Comparison of ENCODE assay signal across 31 cellular contexts in the genomic region with DNA sequence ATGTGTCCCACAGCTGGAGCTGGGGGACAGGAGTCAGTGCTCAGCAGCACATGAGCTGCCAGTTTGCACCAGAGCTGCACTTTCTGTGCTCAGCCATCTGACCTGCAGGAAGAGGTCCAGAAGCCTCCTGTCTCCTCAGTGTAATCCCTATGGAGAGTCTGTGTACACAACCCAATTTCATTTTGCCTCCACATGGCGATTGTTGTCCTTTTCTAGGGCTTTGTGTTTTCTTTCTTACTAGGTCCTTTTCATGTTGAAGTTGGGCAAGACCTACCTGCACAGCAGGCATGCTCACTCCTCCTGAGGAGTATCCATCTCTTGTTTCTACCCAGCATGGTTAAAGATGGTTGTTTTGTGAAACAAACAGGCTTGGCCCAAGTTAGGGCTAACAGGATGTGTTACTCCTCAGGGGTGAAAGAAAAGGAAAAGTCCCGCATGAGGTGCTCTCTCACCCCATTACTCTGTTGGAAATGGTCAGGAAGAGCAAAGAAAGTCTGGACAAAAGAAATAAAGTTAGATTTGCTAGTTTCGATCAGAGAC.
"Had no signal": no experiment of that assay in that cellular context is flagged by ENCODE, and none has a peak within 500 bp of the region (broad histone marks: within the 10 kb centered on the region; RNA-seq: fewer than 3 reads in every experiment).

No MANE protein-coding gene starts in this region.

- H3K9me3 ChIP-seq: ascending aorta, body of pancreas had no signal

- H3K36me3 Mint-ChIP-seq: activated CD4-positive, alpha-beta memory T cell treated with anti-CD3 and anti-CD28 coated beads for 36 hours; activated naive CD4-positive, alpha-beta T cell treated with anti-CD3 and anti-CD28 coated beads, Interleukin-2, amount 50 U/mL, for 72 hours; T-cell had no signal

- H3K4me1 ChIP-seq: ascending aorta, body of pancreas had no signal

- H3K4me1 Mint-ChIP-seq: activated CD4-positive, alpha-beta T cell treated with anti-CD3 and anti-CD28 coated beads, Interleukin-2, amount 10 ng/mL, durations not matched to agents 7 days and 5 days; central memory CD8-positive, alpha-beta T cell; T-cell had no signal

- H3K4me3 Mint-ChIP-seq: activated CD4-positive, alpha-beta memory T cell treated with anti-CD3 and anti-CD28 coated beads for 36 hours; activated CD4-positive, alpha-beta T cell treated with anti-CD3 and anti-CD28 coated beads, Interleukin-2, amount 10 ng/mL, durations not matched to agents 7 days and 5 days; activated naive CD8-positive, alpha-beta T cell treated with anti-CD3 and anti-CD28 coated beads, Interleukin-2, amount 50 U/mL, for 24 hours; activated T-cell treated with anti-CD3 and anti-CD28 coated beads, Interleukin-2, amount 50 U/mL, for 4 hours; central memory CD8-positive, alpha-beta T cell; T-cell had no signal

- H3K27me3 Mint-ChIP-seq: activated naive CD8-positive, alpha-beta T cell treated with anti-CD3 and anti-CD28 coated beads, Interleukin-2, amount 50 U/mL, for 24 hours; T-cell had no signal

- H3K27ac ChIP-seq: ascending aorta, body of pancreas, SK-N-MC had no signal

- ATAC-seq: activated naive CD4-positive, alpha-beta T cell treated with anti-CD3 and anti-CD28 coated beads, Interleukin-2, amount 50 U/mL, for 72 hours; activated naive CD8-positive, alpha-beta T cell treated with anti-CD3 and anti-CD28 coated beads, Interleukin-2, amount 50 U/mL, for 24 hours; activated T-cell treated with anti-CD3 and anti-CD28 coated beads, Interleukin-2, amount 50 U/mL, for 4 hours; body of pancreas; Panc1; Right ventricle myocardium inferior; T-cell had no signal

- H3K27ac Mint-ChIP-seq: activated CD4-positive, alpha-beta memory T cell treated with anti-CD3 and anti-CD28 coated beads for 36 hours; activated CD4-positive, alpha-beta T cell treated with anti-CD3 and anti-CD28 coated beads, Interleukin-2, amount 10 ng/mL, durations not matched to agents 7 days and 5 days; activated naive CD4-positive, alpha-beta T cell treated with anti-CD3 and anti-CD28 coated beads, Interleukin-2, amount 50 U/mL, for 72 hours; activated naive CD8-positive, alpha-beta T cell treated with anti-CD3 and anti-CD28 coated beads, Interleukin-2, amount 50 U/mL, for 24 hours; T-cell had no signal

- DNase-seq: activated CD4-positive, alpha-beta memory T cell treated with anti-CD3 and anti-CD28 coated beads for 36 hours; activated CD4-positive, alpha-beta T cell treated with anti-CD3 and anti-CD28 coated beads, Interleukin-2, amount 10 ng/mL, durations not matched to agents 7 days and 5 days; activated CD4-positive, CD25-positive, alpha-beta regulatory T cell; activated CD8-positive, alpha-beta memory T cell treated with anti-CD3 and anti-CD28 coated beads for 24 hours; activated effector memory CD4-positive, alpha-beta T cell treated with anti-CD3 and anti-CD28 coated beads, Interleukin-2, amount 50 U/mL, for 16 hours; activated naive CD4-positive, alpha-beta T cell treated with Interleukin-2 at 50 U/mL for 16 hours; activated naive CD8-positive, alpha-beta T cell treated with anti-CD3 and anti-CD28 coated beads, Interleukin-2, amount 50 U/mL, for 24 hours; activated T-cell treated with anti-CD3 and anti-CD28 coated beads, Interleukin-2, amount 50 U/mL, for 4 hours; amniotic stem cell; body of pancreas; Karpas-422; NCI-H1105 treated with DMSO at 0.1 percent for 48 hours; NCI-H1436 treated with DMSO at 0.1 percent for 48 hours; NCI-H187 treated with DMSO at 0.1 percent for 48 hours; NCI-H2107; NCI-H2171 treated with DMSO at 0.1 percent for 48 hours; NCI-H226; NCI-H510A treated with DMSO at 0.1 percent for 48 hours; NCI-H69; NK-92 treated with Interleukin-12 subunit alpha and Interleukin-12 subunit beta, amount 100 ng/mL, for 24 hours; OCI-M1; RPMI8226; T-cell; T-helper 2 cell; T1000 had no signal

- H3K36me3 ChIP-seq: ascending aorta had no signal

- H3K9me3 Mint-ChIP-seq: activated CD4-positive, alpha-beta memory T cell treated with anti-CD3 and anti-CD28 coated beads for 36 hours; activated CD4-positive, alpha-beta T cell treated with anti-CD3 and anti-CD28 coated beads, Interleukin-2, amount 10 ng/mL, durations not matched to agents 7 days and 5 days; activated naive CD4-positive, alpha-beta T cell treated with anti-CD3 and anti-CD28 coated beads, Interleukin-2, amount 50 U/mL, for 72 hours; activated naive CD8-positive, alpha-beta T cell treated with anti-CD3 and anti-CD28 coated beads, Interleukin-2, amount 50 U/mL, for 24 hours; activated T-cell treated with anti-CD3 and anti-CD28 coated beads, Interleukin-2, amount 50 U/mL, for 4 hours; central memory CD8-positive, alpha-beta T cell; T-cell had no signal

- H3K4me3 ChIP-seq: ascending aorta, body of pancreas, SK-N-MC had no signal

- H3K27me3 ChIP-seq: ascending aorta, body of pancreas had no signal
